Comparison of ENCODE assay signal across 31 cellular contexts in genomic region chr17:39899215-39899614, GRCh38. TPM values are rescaled to one million over a fixed set of nuclear protein-coding genes. Genes with fewer than 3 reads are reported as not detected.
DNase-seq lines count a peak whose midpoint lies in the region; ATAC-seq, FAIRE-seq and TF ChIP-seq lines count a peak whose summit lies in the region.
"Had no signal": no experiment of that assay in that cellular context is flagged by ENCODE, and none has a peak within 500 bp of the region (broad histone marks: within the 10 kb centered on the region; RNA-seq: fewer than 3 reads in every experiment).

No MANE protein-coding gene starts in this region.

- peak overlapping the region; percentile 20 for H3K27ac Mint-ChIP-seq in stimulated activated memory B cell treated with anti-CD40 and anti-IgM and Interleukin-4, amounts not matched to agents 10 μg/mL and 1 μg/mL and 100 μg/mL, for 72 hours
- H3K27ac Mint-ChIP-seq in activated naive CD4-positive, alpha-beta T cell treated with anti-CD3 and anti-CD28 coated beads for 36 hours: no peak overlapping the region
- H3K27ac Mint-ChIP-seq in stimulated activated naive CD8-positive, alpha-beta T cell treated with anti-CD3 and anti-CD28 coated beads, Interleukin-15, amount 100 ng/mL, for 72 hours: no peak overlapping the region
- H3K27ac Mint-ChIP-seq: B cell had no signal

- no peaks in the 10 kb centered on the region; the same call in 1 of the 2 replicates for H3K4me1 ChIP-seq in GM12878 (ENCODE audit: control insufficient read depth, insufficient read depth, low read length)
- H3K4me1 ChIP-seq: SJSA1 had no signal

- H3K27me3 ChIP-seq in GM12878 (replicated peaks in 1 of 2; ENCODE audit: control insufficient read depth in 2 of 2, insufficient read depth in 2 of 2, low read length in 1 of 2): no peaks in the 10 kb centered on the region
- H3K27me3 ChIP-seq: SJSA1 had no signal

- TF ChIP-seq CTCF in GM12878 (IDR thresholded peaks at IDR 0.05 in 2 of 3, conservative IDR thresholded peaks at IDR 0.05 in 1 of 3; ENCODE audit: control insufficient read depth in 2 of 3, extremely low read depth in 1 of 3, insufficient read depth in 1 of 3, low read depth in 3 of 3, low read length in 3 of 3): no peak

- H3K4me3 ChIP-seq in GM12878: no peak overlapping the region
- H3K4me3 ChIP-seq: SJSA1 had no signal

- no peak for TF ChIP-seq EP300 in GM12878 (IDR thresholded peaks at IDR 0.05; ENCODE audit: borderline replicate concordance in 1 of 2, control insufficient read depth in 1 of 2, low read depth in 2 of 2, low read length in 2 of 2)

- H3K36me3 Mint-ChIP-seq in stimulated activated memory B cell treated with anti-CD40 and anti-IgM and Interleukin-4, amounts not matched to agents 10 μg/mL and 1 μg/mL and 100 μg/mL, for 72 hours: peaks cover 15% of the 10 kb centered on the region
- peaks cover 3% of the 10 kb centered on the region for H3K36me3 Mint-ChIP-seq in activated naive CD4-positive, alpha-beta T cell treated with anti-CD3 and anti-CD28 coated beads for 36 hours (ENCODE audit: low read depth)

- H3K36me3 ChIP-seq in GM12878 (ENCODE audit: control insufficient read depth in 2 of 2, insufficient read depth in 2 of 2, low read length in 1 of 2): no peaks in the 10 kb centered on the region
- H3K36me3 ChIP-seq: SJSA1 had no signal

- no peak for ATAC-seq in GM12878
- no peak for ATAC-seq in stimulated activated memory B cell treated with anti-CD40 and anti-IgM and Interleukin-4, amounts not matched to agents 10 μg/mL and 1 μg/mL and 100 μg/mL, for 72 hours
- ATAC-seq in SK-N-SH treated with all-trans-retinoic acid at 6 μM for 48 hours: no peak
- no peak for ATAC-seq in stimulated activated naive CD8-positive, alpha-beta T cell treated with anti-CD3 and anti-CD28 coated beads, Interleukin-15, amount 100 ng/mL, for 72 hours

- TF ChIP-seq RAD21 in GM12878 (IDR thresholded peaks at IDR 0.05; ENCODE audit: insufficient read depth, low read depth, low read length): no peak

- RAD21 ChIA-PET in GM12878 (lab: Charles Lee; ENCODE audit: unreplicated experiment): interaction anchor here (1.1 kb wide), 1 partner anchor 17 kb away, joined by 4 read pairs; no protein-coding TSS in a partner anchor

- CTCF ChIA-PET in GM12878 (lab: Yijun Ruan, JAX): interaction anchor here (1.4 kb wide), 2 partner anchors 16 to 23 kb away, joined by 3 read pairs; no protein-coding TSS in a partner anchor
- CTCF ChIA-PET in activated naive CD4-positive, alpha-beta T cell treated with anti-CD3 and anti-CD28 coated beads for 36 hours (lab: Charles Lee): interaction anchor here (0.6 kb wide), 1 partner anchor 51 kb away, joined by 3 read pairs; no protein-coding TSS in a partner anchor

- H3K4me3 Mint-ChIP-seq in stimulated activated memory B cell treated with anti-CD40 and anti-IgM and Interleukin-4, amounts not matched to agents 10 μg/mL and 1 μg/mL and 100 μg/mL, for 72 hours: no peak overlapping the region
- no peak overlapping the region for H3K4me3 Mint-ChIP-seq in activated naive CD4-positive, alpha-beta T cell treated with anti-CD3 and anti-CD28 coated beads for 36 hours
- H3K4me3 Mint-ChIP-seq in stimulated activated naive CD8-positive, alpha-beta T cell treated with anti-CD3 and anti-CD28 coated beads, Interleukin-15, amount 100 ng/mL, for 72 hours: no peak overlapping the region
- H3K4me3 Mint-ChIP-seq: B cell had no signal

- no peaks in the 10 kb centered on the region for H4K20me1 ChIP-seq in GM12878 (ENCODE audit: control insufficient read depth, insufficient read depth)

- H3K4me2 ChIP-seq in GM12878 (ENCODE audit: control insufficient read depth, insufficient read depth): no peak overlapping the region

- POLR2A ChIA-PET in GM12878 (lab: Charles Lee): interaction anchor here (0.6 kb wide), 1 partner anchor 70 kb away, joined by 3 read pairs; no protein-coding TSS in a partner anchor

- H2AFZ ChIP-seq in GM12878 (ENCODE audit: control insufficient read depth, low read depth, low read length): no peak overlapping the region

- FAIRE-seq in GM12878 (lab: Jason Lieb, UNC): peak; percentile 54
- FAIRE-seq: GM12891 had no signal

- no peak overlapping the region for H3K27ac ChIP-seq in GM12878 (ENCODE audit: control insufficient read depth, insufficient read depth)
- H3K27ac ChIP-seq: 22Rv1, C4-2B, SJSA1 had no signal

- no peak for TF ChIP-seq POLR2A in GM12878 (IDR thresholded peaks at IDR 0.05; ENCODE audit: low read depth, low read length)

- peaks cover 18% of the 10 kb centered on the region for H3K4me1 Mint-ChIP-seq in stimulated activated memory B cell treated with anti-CD40 and anti-IgM and Interleukin-4, amounts not matched to agents 10 μg/mL and 1 μg/mL and 100 μg/mL, for 72 hours
- peaks cover 16% of the 10 kb centered on the region for H3K4me1 Mint-ChIP-seq in activated naive CD4-positive, alpha-beta T cell treated with anti-CD3 and anti-CD28 coated beads for 36 hours (ENCODE audit: low read depth)
- H3K4me1 Mint-ChIP-seq in stimulated activated naive CD8-positive, alpha-beta T cell treated with anti-CD3 and anti-CD28 coated beads, Interleukin-15, amount 100 ng/mL, for 72 hours: peaks cover 18% of the 10 kb centered on the region

- DNase-seq in DMS79 treated with DMSO at 0.1 percent for 48 hours (lab: John Stamatoyannopoulos, UW): peak; percentile 27
- no peak for DNase-seq in DMS79 (lab: John Stamatoyannopoulos, UW)
- peak; percentile 15 for DNase-seq in NCI-H510A (lab: John Stamatoyannopoulos, UW)
- no peak for DNase-seq in GM12878 (ENCODE audit: low read depth, low spot score)
- no peak for DNase-seq in activated naive CD4-positive, alpha-beta T cell treated with anti-CD3 and anti-CD28 coated beads for 36 hours
- DNase-seq in stimulated activated naive CD8-positive, alpha-beta T cell treated with anti-CD3 and anti-CD28 coated beads, Interleukin-15, amount 100 ng/mL, for 72 hours: no peak
- DNase-seq: DMS153, EL, GDM1, GOT3, HCEC 1CT, IMR-90, KG1, MM.1S, NCI-H1048, NCI-H1417 treated with DMSO at 0.1 percent for 48 hours, NCI-H1694 treated with DMSO at 0.1 percent for 48 hours, NCI-H2081, NCI-H2171 treated with DMSO at 0.1 percent for 48 hours, NCI-H345, NCI-H524 treated with DMSO at 0.1 percent for 48 hours, NCI-H774, Right ventricle myocardium superior, RPMI8226 had no signal

- BruUV-seq in GM12878 (replicated peaks; lab: Mats Ljungman, UMichigan): no TSS peak

- no peaks in the 10 kb centered on the region for H3K27me3 Mint-ChIP-seq in stimulated activated memory B cell treated with anti-CD40 and anti-IgM and Interleukin-4, amounts not matched to agents 10 μg/mL and 1 μg/mL and 100 μg/mL, for 72 hours
- H3K27me3 Mint-ChIP-seq in activated naive CD4-positive, alpha-beta T cell treated with anti-CD3 and anti-CD28 coated beads for 36 hours (ENCODE audit: low read depth): no peaks in the 10 kb centered on the region
- H3K27me3 Mint-ChIP-seq in stimulated activated naive CD8-positive, alpha-beta T cell treated with anti-CD3 and anti-CD28 coated beads, Interleukin-15, amount 100 ng/mL, for 72 hours: no peaks in the 10 kb centered on the region
- H3K27me3 Mint-ChIP-seq: B cell had no signal

- H3K79me2 ChIP-seq in GM12878 (ENCODE audit: control insufficient read depth, insufficient read depth, low read length): no peaks in the 10 kb centered on the region

- H3K9ac ChIP-seq in GM12878 (ENCODE audit: control insufficient read depth, insufficient read depth, low read length): no peak overlapping the region

- intact Hi-C loops in GM12878 (cut with micrococcal nuclease; ENCODE audit: unreplicated experiment): no loop called here
- intact Hi-C loops in activated naive CD4-positive, alpha-beta T cell treated with anti-CD3 and anti-CD28 coated beads for 36 hours (cut with micrococcal nuclease): no loop called here

- H3K9me3 Mint-ChIP-seq in stimulated activated memory B cell treated with anti-CD40 and anti-IgM and Interleukin-4, amounts not matched to agents 10 μg/mL and 1 μg/mL and 100 μg/mL, for 72 hours: no peaks in the 10 kb centered on the region
- no peaks in the 10 kb centered on the region for H3K9me3 Mint-ChIP-seq in activated naive CD4-positive, alpha-beta T cell treated with anti-CD3 and anti-CD28 coated beads for 36 hours
- no peaks in the 10 kb centered on the region for H3K9me3 Mint-ChIP-seq in stimulated activated naive CD8-positive, alpha-beta T cell treated with anti-CD3 and anti-CD28 coated beads, Interleukin-15, amount 100 ng/mL, for 72 hours

- in situ Hi-C loops in GM12878 (cut with MboI): no loop called here

- no peaks in the 10 kb centered on the region for H3K9me3 ChIP-seq in GM12878 (replicated peaks; ENCODE audit: control insufficient read depth, insufficient read depth, low read length)
- H3K9me3 ChIP-seq: SJSA1 had no signal

- SMC1A ChIA-PET in GM12878 (lab: Charles Lee; ENCODE audit: uncharacterized antibody, unreplicated experiment): interaction anchor here (0.7 to 1.3 kb wide), 2 partner anchors 15 to 16 kb away, joined by 3 to 7 read pairs; no protein-coding TSS in a partner anchor

RNA-seq across cellular contexts. Expression of gene GSDMB, which starts 19.2 kb away (rescaled TPM):
- 87.9 and 98.3 TPM in 2 replicates for total RNA-seq in GM12878 (2013; cell fraction: nucleolus; rRNA removed)
- 3.2 and 3.6 TPM in 2 replicates for total RNA-seq in GM12878 (2014; rRNA removed)
- 6.0 and 6.7 TPM in 2 replicates for total RNA-seq in GM12878 (2014; rRNA removed; fragmentation: Illumina TruSeq; extraction: Trizol)
- total RNA-seq in GM12878 (2021): 5.7 and 6.3 TPM in 2 replicates
- 10.7 TPM for polyA plus RNA-seq in GM12878 (2011; ENCODE audit: low read depth)
- 13.0 and 13.1 TPM in 2 replicates for polyA plus RNA-seq in GM12878 (2011; rRNA removed)
- 4.3 and 4.9 TPM in 2 replicates for polyA plus RNA-seq in GM12878 (2011; cell fraction: cytosol; rRNA removed)
- 53.1 and 61.3 TPM in 2 replicates for polyA plus RNA-seq in GM12878 (2011; cell fraction: nucleus; rRNA removed)
- polyA plus RNA-seq in GM12878 (2012): 13.3 and 16.4 TPM in 2 replicates
- polyA plus RNA-seq in GM12878 (2014; fragmentation: Illumina TruSeq; extraction: Trizol): 7.2 and 11.7 TPM in 2 replicates
- 1 to 10 TPM in 1 of 2 experiments, under 1 TPM in 1; 0.84 to 2.2 TPM for polyA plus RNA-seq in GM12878 (2014; fragmentation: Nextera tagmentation; extraction: Ambion mirVana)
- 7.3 and 7.4 TPM in 2 replicates for polyA plus RNA-seq in GM12878 (2014; rRNA removed)
- 1 to 10 TPM; 1.9 to 2.3 TPM for polyA plus RNA-seq in GM12878 (2016; fragmentation: Nextera tagmentation; extraction: Ambion mirVana)
- polyA minus RNA-seq in GM12878 (2011; rRNA and poly(A)+ RNA removed): 9.1 and 9.3 TPM in 2 replicates
- polyA minus RNA-seq in GM12878 (2011; cell fraction: cytosol; rRNA and poly(A)+ RNA removed): 1.5 and 1.6 TPM in 2 replicates
- polyA minus RNA-seq in GM12878 (2011; cell fraction: nucleus; rRNA and poly(A)+ RNA removed): 9.9 and 12.6 TPM in 2 replicates
- 10 to 100 TPM; 22.2 to 25.5 TPM for total RNA-seq in activated naive CD4-positive, alpha-beta T cell treated with anti-CD3 and anti-CD28 coated beads for 36 hours

RNA-seq across cellular contexts. Expression of gene ORMDL3, which starts 28.2 kb away (rescaled TPM):
- 129 and 143 TPM in 2 replicates for total RNA-seq in GM12878 (2013; cell fraction: nucleolus; rRNA removed)
- total RNA-seq in GM12878 (2014; rRNA removed): 51.5 and 53.3 TPM in 2 replicates
- 48.5 and 58.0 TPM in 2 replicates for total RNA-seq in GM12878 (2014; rRNA removed; fragmentation: Illumina TruSeq; extraction: Trizol)
- total RNA-seq in GM12878 (2021): 49.4 and 56.0 TPM in 2 replicates
- polyA plus RNA-seq in GM12878 (2011; ENCODE audit: low read depth): 59.3 TPM
- polyA plus RNA-seq in GM12878 (2011; rRNA removed): 62.0 and 98.1 TPM in 2 replicates
- polyA plus RNA-seq in GM12878 (2011; cell fraction: cytosol; rRNA removed): 109 and 152 TPM in 2 replicates
- 86.2 and 97.3 TPM in 2 replicates for polyA plus RNA-seq in GM12878 (2011; cell fraction: nucleus; rRNA removed)
- 75.2 and 80.5 TPM in 2 replicates for polyA plus RNA-seq in GM12878 (2012)
- 45.5 and 51.3 TPM in 2 replicates for polyA plus RNA-seq in GM12878 (2014; fragmentation: Illumina TruSeq; extraction: Trizol)
- 10 to 100 TPM in 1 of 2 experiments, 1 to 10 TPM in 1; 8.8 to 21.1 TPM for polyA plus RNA-seq in GM12878 (2014; fragmentation: Nextera tagmentation; extraction: Ambion mirVana)
- 50.3 and 53.0 TPM in 2 replicates for polyA plus RNA-seq in GM12878 (2014; rRNA removed)
- 10 to 100 TPM in 1 of 2 experiments, 1 to 10 TPM in 1; 9.6 to 12.5 TPM for polyA plus RNA-seq in GM12878 (2016; fragmentation: Nextera tagmentation; extraction: Ambion mirVana)
- polyA minus RNA-seq in GM12878 (2011; rRNA and poly(A)+ RNA removed): 87.0 and 104 TPM in 2 replicates
- 19.1 and 31.7 TPM in 2 replicates for polyA minus RNA-seq in GM12878 (2011; cell fraction: cytosol; rRNA and poly(A)+ RNA removed)
- 29.6 and 32.8 TPM in 2 replicates for polyA minus RNA-seq in GM12878 (2011; cell fraction: nucleus; rRNA and poly(A)+ RNA removed)
- 10 to 100 TPM; 51.8 to 52.1 TPM for total RNA-seq in activated naive CD4-positive, alpha-beta T cell treated with anti-CD3 and anti-CD28 coated beads for 36 hours

RNA-seq across cellular contexts. Expression of gene LRRC3C, which starts 28.3 kb away (rescaled TPM):
- not detected in 2 replicates for total RNA-seq in GM12878 (2013; cell fraction: nucleolus; rRNA removed)
- total RNA-seq in GM12878 (2014; rRNA removed) (not detected in 2 replicates), GM12878 (2014; rRNA removed; fragmentation: Illumina TruSeq; extraction: Trizol) (not detected in 2 replicates), GM12878 (2021) (not detected in 2 replicates)
- polyA plus RNA-seq in GM12878 (2011; ENCODE audit: low read depth): not detected
- polyA plus RNA-seq in GM12878 (2011; rRNA removed) (not detected in 2 replicates), GM12878 (2014; fragmentation: Illumina TruSeq; extraction: Trizol) (not detected in 2 replicates), GM12878 (2014; fragmentation: Nextera tagmentation; extraction: Ambion mirVana) (not detected), GM12878 (2014; rRNA removed) (0.13 TPM in 1 of 2 replicates, not detected in the other), GM12878 (2016; fragmentation: Nextera tagmentation; extraction: Ambion mirVana) (not detected)
- 0.12 TPM in 1 of 2 replicates, not detected in the other for polyA plus RNA-seq in GM12878 (2011; cell fraction: cytosol; rRNA removed)
- not detected in 2 replicates for polyA plus RNA-seq in GM12878 (2011; cell fraction: nucleus; rRNA removed)
- not detected in 2 replicates for polyA plus RNA-seq in GM12878 (2012)
- polyA minus RNA-seq in GM12878 (2011; rRNA and poly(A)+ RNA removed): not detected in 2 replicates
- not detected in 2 replicates for polyA minus RNA-seq in GM12878 (2011; cell fraction: cytosol; rRNA and poly(A)+ RNA removed)
- not detected in 2 replicates for polyA minus RNA-seq in GM12878 (2011; cell fraction: nucleus; rRNA and poly(A)+ RNA removed)
- not detected for total RNA-seq in activated naive CD4-positive, alpha-beta T cell treated with anti-CD3 and anti-CD28 coated beads for 36 hours
- total RNA-seq: B cell, IMR-90, Right ventricle myocardium superior, SJSA1 had no signal
- polyA plus RNA-seq: IMR-90 had no signal

RNA-seq across cellular contexts. Expression of gene ZPBP2, which starts 31.2 kb away (rescaled TPM):
- 0.50 and 0.56 TPM in 2 replicates for total RNA-seq in GM12878 (2013; cell fraction: nucleolus; rRNA removed)
- total RNA-seq in GM12878 (2014; rRNA removed) (0.34 and 0.49 TPM in 2 replicates), GM12878 (2014; rRNA removed; fragmentation: Illumina TruSeq; extraction: Trizol) (0.45 and 0.46 TPM in 2 replicates), GM12878 (2021) (0.67 and 0.77 TPM in 2 replicates)
- 0.31 TPM for polyA plus RNA-seq in GM12878 (2011; ENCODE audit: low read depth)
- polyA plus RNA-seq in GM12878 (2011; rRNA removed) (0.39 and 0.73 TPM in 2 replicates), GM12878 (2014; fragmentation: Illumina TruSeq; extraction: Trizol) (0.66 and 1.0 TPM in 2 replicates), GM12878 (2014; fragmentation: Nextera tagmentation; extraction: Ambion mirVana) (1 to 10 TPM in 1 of 2 experiments, under 1 TPM in 1; 0.62 to 1.0 TPM), GM12878 (2014; rRNA removed) (0.33 and 0.36 TPM in 2 replicates), GM12878 (2016; fragmentation: Nextera tagmentation; extraction: Ambion mirVana) (under 1 TPM; 0.53 to 0.98 TPM)
- polyA plus RNA-seq in GM12878 (2011; cell fraction: cytosol; rRNA removed): 0.12 and 0.15 TPM in 2 replicates
- polyA plus RNA-seq in GM12878 (2011; cell fraction: nucleus; rRNA removed): 0.42 and 0.82 TPM in 2 replicates
- polyA plus RNA-seq in GM12878 (2012): 0.56 and 0.64 TPM in 2 replicates
- polyA minus RNA-seq in GM12878 (2011; rRNA and poly(A)+ RNA removed): 0.36 and 0.51 TPM in 2 replicates
- polyA minus RNA-seq in GM12878 (2011; cell fraction: cytosol; rRNA and poly(A)+ RNA removed): 0.42 TPM in 1 of 2 replicates, not detected in the other
- polyA minus RNA-seq in GM12878 (2011; cell fraction: nucleus; rRNA and poly(A)+ RNA removed): 0.29 TPM in 1 of 2 replicates, not detected in the other
- total RNA-seq in activated naive CD4-positive, alpha-beta T cell treated with anti-CD3 and anti-CD28 coated beads for 36 hours: not detected
- total RNA-seq: IMR-90, Right ventricle myocardium superior, SJSA1 had no signal
- polyA plus RNA-seq: IMR-90 had no signal

RNA-seq across cellular contexts. Expression of gene IKZF3, which starts 35.1 kb away (rescaled TPM):
- total RNA-seq in GM12878 (2013; cell fraction: nucleolus; rRNA removed): 78.7 and 87.0 TPM in 2 replicates
- 61.4 and 63.0 TPM in 2 replicates for total RNA-seq in GM12878 (2014; rRNA removed)
- total RNA-seq in GM12878 (2014; rRNA removed; fragmentation: Illumina TruSeq; extraction: Trizol): 64.1 and 66.0 TPM in 2 replicates
- 96.4 and 98.2 TPM in 2 replicates for total RNA-seq in GM12878 (2021)
- polyA plus RNA-seq in GM12878 (2011; ENCODE audit: low read depth): 33.1 TPM
- 36.7 and 53.2 TPM in 2 replicates for polyA plus RNA-seq in GM12878 (2011; rRNA removed)
- polyA plus RNA-seq in GM12878 (2011; cell fraction: cytosol; rRNA removed): 51.1 and 53.4 TPM in 2 replicates
- polyA plus RNA-seq in GM12878 (2011; cell fraction: nucleus; rRNA removed): 26.0 and 32.5 TPM in 2 replicates
- polyA plus RNA-seq in GM12878 (2012): 41.2 and 43.3 TPM in 2 replicates
- 50.8 and 53.0 TPM in 2 replicates for polyA plus RNA-seq in GM12878 (2014; fragmentation: Illumina TruSeq; extraction: Trizol)
- polyA plus RNA-seq in GM12878 (2014; fragmentation: Nextera tagmentation; extraction: Ambion mirVana): 10 to 100 TPM in 1 of 2 experiments, 1 to 10 TPM in 1; 5.5 to 14.0 TPM
- polyA plus RNA-seq in GM12878 (2014; rRNA removed): 31.9 and 33.6 TPM in 2 replicates
- polyA plus RNA-seq in GM12878 (2016; fragmentation: Nextera tagmentation; extraction: Ambion mirVana): 10 to 100 TPM; 39.3 to 42.3 TPM
- 166 and 185 TPM in 2 replicates for polyA minus RNA-seq in GM12878 (2011; rRNA and poly(A)+ RNA removed)
- polyA minus RNA-seq in GM12878 (2011; cell fraction: cytosol; rRNA and poly(A)+ RNA removed): 70.3 and 71.5 TPM in 2 replicates
- polyA minus RNA-seq in GM12878 (2011; cell fraction: nucleus; rRNA and poly(A)+ RNA removed): 20.2 and 40.0 TPM in 2 replicates
- total RNA-seq in activated naive CD4-positive, alpha-beta T cell treated with anti-CD3 and anti-CD28 coated beads for 36 hours: 10 to 100 TPM; 34.2 to 36.1 TPM
- total RNA-seq: IMR-90, SJSA1 had no signal
- polyA plus RNA-seq: IMR-90 had no signal

Comparison
In these comparisons a context has a peak if more than half of its experiments do, and no peak if none do; other contexts are left out.
1. DNase-seq: peak in DMS79 treated with DMSO at 0.1 percent for 48 hours (single experiment) and NCI-H510A (single experiment); none in DMS79 (single experiment), GM12878 (single experiment), activated naive CD4-positive, alpha-beta T cell treated with anti-CD3 and anti-CD28 coated beads for 36 hours (single experiment) and stimulated activated naive CD8-positive, alpha-beta T cell treated with anti-CD3 and anti-CD28 coated beads, Interleukin-15, amount 100 ng/mL, for 72 hours (0 of 2).